In genomic region chr11:68839953-68840641, GRCh38 we compare ENCODE assay signal across 1 cellular context.
A peak's percentile ranks its signal among the peaks of the same experiment; 100 is the strongest.
TF ChIP-seq lines count a peak whose summit lies in the region.

No MANE protein-coding gene starts in this region.

TF ChIP-seq in H1, 55 proteins besides CTCF, POLR2A, EP300 and RAD21 (continued from another document):
- TF ChIP-seq KDM4A (IDR thresholded peaks at IDR 0.05; ENCODE audit: low read depth, low read length, severe bottlenecking) (no peak), TCF12 (IDR thresholded peaks at IDR 0.05; ENCODE audit: low read depth, low read length) (peak; percentile 41; the same call in 1 of the 2 replicates), SUZ12 (IDR thresholded peaks at IDR 0.05; ENCODE audit: low read length) (no peak), POLR2AphosphoS5 (IDR thresholded peaks at IDR 0.05; ENCODE audit: low read depth, low read length) (no peak), SAP30 (IDR thresholded peaks at IDR 0.05; ENCODE audit: insufficient read depth, insufficient replicate concordance, low read length) (peak; percentile 23), ASH2L (IDR thresholded peaks at IDR 0.05; ENCODE audit: low read length) (no peak), CHD7 (IDR thresholded peaks at IDR 0.05; ENCODE audit: insufficient replicate concordance, low read length) (no peak), HDAC6 (IDR thresholded peaks at IDR 0.05; ENCODE audit: low read depth, low read length) (no peak), JUN (IDR thresholded peaks at IDR 0.05; ENCODE audit: low read depth, low read length) (no peak), GABPA (IDR thresholded peaks at IDR 0.05; ENCODE audit: borderline replicate concordance, insufficient read depth, low read length) (no peak), BRCA1 (IDR thresholded peaks at IDR 0.05; ENCODE audit: low read depth, low read length) (no peak), GTF2F1 (IDR thresholded peaks at IDR 0.05; ENCODE audit: borderline replicate concordance, low read depth, low read length) (no peak), CBX8 (IDR thresholded peaks at IDR 0.05; ENCODE audit: borderline replicate concordance, low read depth, low read length) (no peak), SP2 (IDR thresholded peaks at IDR 0.05; ENCODE audit: low read length) (no peak), E2F6 (IDR thresholded peaks at IDR 0.05) (no peak), RBBP5 (IDR thresholded peaks at IDR 0.05; ENCODE audit: borderline replicate concordance, low read depth, low read length) (no peak), TAF1 (IDR thresholded peaks at IDR 0.05; ENCODE audit: low read depth, low read length) (no peak), ZNF274 (IDR thresholded peaks at IDR 0.05; ENCODE audit: borderline replicate concordance, extremely low read depth, low read length) (no peak), KDM5A (IDR thresholded peaks at IDR 0.05; ENCODE audit: low read length) (no peak), MAFK (IDR thresholded peaks at IDR 0.05; ENCODE audit: low read depth, low read length) (no peak), EZH2 (IDR thresholded peaks at IDR 0.05; ENCODE audit: low read depth, low read length, severe bottlenecking) (no peak), NRF1 (IDR thresholded peaks at IDR 0.05; ENCODE audit: low read depth, low read length) (no peak), YY1 (IDR thresholded peaks at IDR 0.05; ENCODE audit: low read depth, low read length) (no peak)
